1 cellular context compared by ENCODE assay signal in the genomic region with DNA sequence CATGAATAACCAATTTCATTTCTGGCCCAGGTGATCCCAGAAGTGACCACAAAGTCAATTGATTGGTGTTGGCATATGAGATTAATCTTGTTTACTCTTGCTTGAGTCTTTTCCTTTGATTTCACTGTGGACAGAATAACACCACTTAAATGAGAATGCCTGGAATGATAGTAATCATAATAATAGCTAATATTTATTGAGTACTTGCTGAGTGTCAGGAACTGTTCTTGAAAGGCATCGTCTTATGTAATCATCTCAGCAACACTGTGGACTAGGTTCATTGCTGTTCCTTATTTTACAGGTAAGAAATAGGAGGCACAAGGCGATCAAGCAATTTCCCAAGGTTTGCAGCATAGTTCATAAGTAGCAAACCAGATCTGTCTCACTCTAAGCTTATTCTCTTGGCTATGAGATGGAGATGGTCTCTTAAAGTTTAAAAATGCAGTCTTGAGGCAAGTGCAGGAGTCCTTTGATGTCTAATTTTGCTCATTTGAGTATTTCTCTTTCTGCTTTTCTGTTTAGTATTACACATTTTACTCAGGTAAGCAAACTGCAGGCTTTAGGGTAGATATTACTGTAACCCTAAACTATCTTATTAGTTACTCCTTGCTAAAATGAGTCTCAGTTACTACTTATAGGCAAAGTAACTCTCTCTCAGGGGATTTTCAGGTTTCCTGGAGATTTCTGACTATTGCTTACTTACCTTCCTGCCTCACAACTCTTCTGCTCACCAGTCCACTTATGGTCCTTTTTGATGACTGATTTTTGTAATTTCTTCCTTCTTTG.
TF ChIP-seq lines count a peak whose summit lies in the region.

No MANE protein-coding gene starts in this region.

TF ChIP-seq in HepG2, 621 proteins besides CTCF, POLR2A, EP300 and RAD21 (continued from another document and continues in another):
- TF ChIP-seq, protein P1, sequence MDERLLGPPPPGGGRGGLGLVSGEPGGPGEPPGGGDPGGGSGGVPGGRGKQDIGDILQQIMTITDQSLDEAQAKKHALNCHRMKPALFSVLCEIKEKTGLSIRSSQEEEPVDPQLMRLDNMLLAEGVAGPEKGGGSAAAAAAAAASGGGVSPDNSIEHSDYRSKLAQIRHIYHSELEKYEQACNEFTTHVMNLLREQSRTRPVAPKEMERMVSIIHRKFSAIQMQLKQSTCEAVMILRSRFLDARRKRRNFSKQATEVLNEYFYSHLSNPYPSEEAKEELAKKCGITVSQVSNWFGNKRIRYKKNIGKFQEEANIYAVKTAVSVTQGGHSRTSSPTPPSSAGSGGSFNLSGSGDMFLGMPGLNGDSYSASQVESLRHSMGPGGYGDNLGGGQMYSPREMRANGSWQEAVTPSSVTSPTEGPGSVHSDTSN (CRISPR knock-in tag; IDR thresholded peaks at IDR 0.05), result peak; percentile 14; the same call in 1 of the 2 replicates
- TF ChIP-seq REPIN1 (CRISPR knock-in tag; IDR thresholded peaks at IDR 0.05; ENCODE audit: borderline replicate concordance, low read depth) (peak; percentile 42; the same call in 1 of the 2 replicates), IRF2 (CRISPR knock-in tag; IDR thresholded peaks at IDR 0.05) (peak; percentile 91), SMAD1 (CRISPR knock-in tag; IDR thresholded peaks at IDR 0.05; ENCODE audit: borderline replicate concordance, low read depth) (no peak), RORA (CRISPR knock-in tag; IDR thresholded peaks at IDR 0.05) (no peak), KLF16 (CRISPR knock-in tag; IDR thresholded peaks at IDR 0.05) (peak in 1 of 2 experiments; percentile 69; a peak in 1 of 4 replicates), FOXA1 (IDR thresholded peaks at IDR 0.05) (peak; percentile 99), FOXA1 (CRISPR knock-in tag; IDR thresholded peaks at IDR 0.05) (peak; percentile 98), NFIB (CRISPR knock-in tag; IDR thresholded peaks at IDR 0.05; ENCODE audit: borderline replicate concordance) (no peak), XBP1 (CRISPR knock-in tag; IDR thresholded peaks at IDR 0.05) (no peak), FOXO1 (CRISPR knock-in tag; IDR thresholded peaks at IDR 0.05) (peak; percentile 85; the same call in 1 of the 2 replicates), WIZ (CRISPR knock-in tag; IDR thresholded peaks at IDR 0.05) (no peak), ZSCAN31 (CRISPR knock-in tag; IDR thresholded peaks at IDR 0.05; ENCODE audit: low read depth) (peak; percentile 74; the same call in 1 of the 2 replicates), ZC3H4 (CRISPR knock-in tag; IDR thresholded peaks at IDR 0.05; ENCODE audit: borderline replicate concordance) (no peak), PTBP1 (IDR thresholded peaks at IDR 0.05; ENCODE audit: low read depth, low read length, poor library complexity, severe bottlenecking) (no peak), ELF4 (CRISPR knock-in tag; IDR thresholded peaks at IDR 0.05; ENCODE audit: borderline replicate concordance) (0 out of 2 replicates have a peak, but pooled peaks have one; percentile 44), SOX5 (CRISPR knock-in tag; IDR thresholded peaks at IDR 0.05; ENCODE audit: borderline replicate concordance) (peak; percentile 93), MIER2 (CRISPR knock-in tag; IDR thresholded peaks at IDR 0.05) (no peak; the same call in 1 of the 2 replicates), MATR3 (CRISPR knock-in tag; IDR thresholded peaks at IDR 0.05) (no peak), ZNF430 (CRISPR knock-in tag; IDR thresholded peaks at IDR 0.05) (no peak), ZNF547 (CRISPR knock-in tag; IDR thresholded peaks at IDR 0.05) (no peak), ADNP (CRISPR knock-in tag; IDR thresholded peaks at IDR 0.05) (no peak), SIN3B (IDR thresholded peaks at IDR 0.05; ENCODE audit: low read length) (no peak), ZNF451 (CRISPR knock-in tag; IDR thresholded peaks at IDR 0.05) (no peak)
- TF ChIP-seq, protein P2, sequence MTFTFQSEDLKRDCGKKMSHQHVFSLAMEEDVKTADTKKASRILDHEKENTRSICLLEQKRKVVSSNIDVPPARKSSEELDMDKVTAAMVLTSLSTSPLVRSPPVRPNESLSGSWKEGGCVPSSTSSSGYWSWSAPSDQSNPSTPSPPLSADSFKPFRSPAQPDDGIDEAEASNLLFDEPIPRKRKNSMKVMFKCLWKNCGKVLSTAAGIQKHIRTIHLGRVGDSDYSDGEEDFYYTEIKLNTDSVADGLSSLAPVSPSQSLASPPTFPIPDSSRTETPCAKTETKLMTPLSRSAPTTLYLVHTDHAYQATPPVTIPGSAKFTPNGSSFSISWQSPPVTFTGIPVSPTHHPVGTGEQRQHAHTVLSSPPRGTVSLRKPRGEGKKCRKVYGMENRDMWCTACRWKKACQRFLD (CRISPR knock-in tag; IDR thresholded peaks at IDR 0.05; ENCODE audit: borderline replicate concordance), result no peak
- TF ChIP-seq, protein P3, sequence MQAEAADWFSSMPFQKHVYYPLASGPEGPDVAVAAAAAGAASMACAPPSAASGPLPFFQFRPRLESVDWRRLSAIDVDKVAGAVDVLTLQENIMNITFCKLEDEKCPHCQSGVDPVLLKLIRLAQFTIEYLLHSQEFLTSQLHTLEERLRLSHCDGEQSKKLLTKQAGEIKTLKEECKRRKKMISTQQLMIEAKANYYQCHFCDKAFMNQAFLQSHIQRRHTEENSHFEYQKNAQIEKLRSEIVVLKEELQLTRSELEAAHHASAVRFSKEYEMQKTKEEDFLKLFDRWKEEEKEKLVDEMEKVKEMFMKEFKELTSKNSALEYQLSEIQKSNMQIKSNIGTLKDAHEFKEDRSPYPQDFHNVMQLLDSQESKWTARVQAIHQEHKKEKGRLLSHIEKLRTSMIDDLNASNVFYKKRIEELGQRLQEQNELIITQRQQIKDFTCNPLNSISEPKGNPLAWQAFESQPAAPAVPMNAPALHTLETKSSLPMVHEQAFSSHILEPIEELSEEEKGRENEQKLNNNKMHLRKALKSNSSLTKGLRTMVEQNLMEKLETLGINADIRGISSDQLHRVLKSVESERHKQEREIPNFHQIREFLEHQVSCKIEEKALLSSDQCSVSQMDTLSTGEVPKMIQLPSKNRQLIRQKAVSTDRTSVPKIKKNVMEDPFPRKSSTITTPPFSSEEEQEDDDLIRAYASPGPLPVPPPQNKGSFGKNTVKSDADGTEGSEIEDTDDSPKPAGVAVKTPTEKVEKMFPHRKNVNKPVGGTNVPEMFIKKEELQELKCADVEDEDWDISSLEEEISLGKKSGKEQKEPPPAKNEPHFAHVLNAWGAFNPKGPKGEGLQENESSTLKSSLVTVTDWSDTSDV (CRISPR knock-in tag; IDR thresholded peaks at IDR 0.05), result no peak
- TF ChIP-seq, protein P4, sequence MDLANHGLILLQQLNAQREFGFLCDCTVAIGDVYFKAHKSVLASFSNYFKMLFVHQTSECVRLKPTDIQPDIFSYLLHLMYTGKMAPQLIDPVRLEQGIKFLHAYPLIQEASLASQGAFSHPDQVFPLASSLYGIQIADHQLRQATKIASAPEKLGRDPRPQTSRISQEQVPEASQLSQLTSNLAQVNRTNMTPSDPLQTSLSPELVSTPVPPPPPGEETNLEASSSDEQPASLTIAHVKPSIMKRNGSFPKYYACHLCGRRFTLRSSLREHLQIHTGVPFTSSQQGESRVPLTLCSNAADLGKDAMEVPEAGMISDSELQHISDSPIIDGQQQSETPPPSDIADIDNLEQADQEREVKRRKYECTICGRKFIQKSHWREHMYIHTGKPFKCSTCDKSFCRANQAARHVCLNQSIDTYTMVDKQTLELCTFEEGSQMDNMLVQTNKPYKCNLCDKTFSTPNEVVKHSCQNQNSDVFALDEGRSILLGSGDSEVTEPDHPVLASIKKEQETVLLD (CRISPR knock-in tag; IDR thresholded peaks at IDR 0.05; ENCODE audit: low read depth), result no peak
- TF ChIP-seq, protein P5, sequence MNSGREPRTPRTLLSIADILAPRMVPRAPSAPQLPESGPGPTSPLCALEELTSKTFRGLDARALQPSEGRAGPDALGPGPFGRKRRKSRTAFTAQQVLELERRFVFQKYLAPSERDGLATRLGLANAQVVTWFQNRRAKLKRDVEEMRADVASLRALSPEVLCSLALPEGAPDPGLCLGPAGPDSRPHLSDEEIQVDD (CRISPR knock-in tag; IDR thresholded peaks at IDR 0.05; ENCODE audit: borderline replicate concordance), result no peak
- TF ChIP-seq, protein P6, sequence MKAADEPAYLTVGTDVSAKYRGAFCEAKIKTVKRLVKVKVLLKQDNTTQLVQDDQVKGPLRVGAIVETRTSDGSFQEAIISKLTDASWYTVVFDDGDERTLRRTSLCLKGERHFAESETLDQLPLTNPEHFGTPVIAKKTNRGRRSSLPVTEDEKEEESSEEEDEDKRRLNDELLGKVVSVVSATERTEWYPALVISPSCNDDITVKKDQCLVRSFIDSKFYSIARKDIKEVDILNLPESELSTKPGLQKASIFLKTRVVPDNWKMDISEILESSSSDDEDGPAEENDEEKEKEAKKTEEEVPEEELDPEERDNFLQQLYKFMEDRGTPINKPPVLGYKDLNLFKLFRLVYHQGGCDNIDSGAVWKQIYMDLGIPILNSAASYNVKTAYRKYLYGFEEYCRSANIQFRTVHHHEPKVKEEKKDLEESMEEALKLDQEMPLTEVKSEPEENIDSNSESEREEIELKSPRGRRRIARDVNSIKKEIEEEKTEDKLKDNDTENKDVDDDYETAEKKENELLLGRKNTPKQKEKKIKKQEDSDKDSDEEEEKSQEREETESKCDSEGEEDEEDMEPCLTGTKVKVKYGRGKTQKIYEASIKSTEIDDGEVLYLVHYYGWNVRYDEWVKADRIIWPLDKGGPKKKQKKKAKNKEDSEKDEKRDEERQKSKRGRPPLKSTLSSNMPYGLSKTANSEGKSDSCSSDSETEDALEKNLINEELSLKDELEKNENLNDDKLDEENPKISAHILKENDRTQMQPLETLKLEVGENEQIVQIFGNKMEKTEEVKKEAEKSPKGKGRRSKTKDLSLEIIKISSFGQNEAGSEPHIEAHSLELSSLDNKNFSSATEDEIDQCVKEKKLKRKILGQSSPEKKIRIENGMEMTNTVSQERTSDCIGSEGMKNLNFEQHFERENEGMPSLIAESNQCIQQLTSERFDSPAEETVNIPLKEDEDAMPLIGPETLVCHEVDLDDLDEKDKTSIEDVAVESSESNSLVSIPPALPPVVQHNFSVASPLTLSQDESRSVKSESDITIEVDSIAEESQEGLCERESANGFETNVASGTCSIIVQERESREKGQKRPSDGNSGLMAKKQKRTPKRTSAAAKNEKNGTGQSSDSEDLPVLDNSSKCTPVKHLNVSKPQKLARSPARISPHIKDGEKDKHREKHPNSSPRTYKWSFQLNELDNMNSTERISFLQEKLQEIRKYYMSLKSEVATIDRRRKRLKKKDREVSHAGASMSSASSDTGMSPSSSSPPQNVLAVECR (CRISPR knock-in tag; IDR thresholded peaks at IDR 0.05; ENCODE audit: borderline replicate concordance), result peak; percentile 15; the same call in 1 of the 2 replicates
- TF ChIP-seq, protein P7, sequence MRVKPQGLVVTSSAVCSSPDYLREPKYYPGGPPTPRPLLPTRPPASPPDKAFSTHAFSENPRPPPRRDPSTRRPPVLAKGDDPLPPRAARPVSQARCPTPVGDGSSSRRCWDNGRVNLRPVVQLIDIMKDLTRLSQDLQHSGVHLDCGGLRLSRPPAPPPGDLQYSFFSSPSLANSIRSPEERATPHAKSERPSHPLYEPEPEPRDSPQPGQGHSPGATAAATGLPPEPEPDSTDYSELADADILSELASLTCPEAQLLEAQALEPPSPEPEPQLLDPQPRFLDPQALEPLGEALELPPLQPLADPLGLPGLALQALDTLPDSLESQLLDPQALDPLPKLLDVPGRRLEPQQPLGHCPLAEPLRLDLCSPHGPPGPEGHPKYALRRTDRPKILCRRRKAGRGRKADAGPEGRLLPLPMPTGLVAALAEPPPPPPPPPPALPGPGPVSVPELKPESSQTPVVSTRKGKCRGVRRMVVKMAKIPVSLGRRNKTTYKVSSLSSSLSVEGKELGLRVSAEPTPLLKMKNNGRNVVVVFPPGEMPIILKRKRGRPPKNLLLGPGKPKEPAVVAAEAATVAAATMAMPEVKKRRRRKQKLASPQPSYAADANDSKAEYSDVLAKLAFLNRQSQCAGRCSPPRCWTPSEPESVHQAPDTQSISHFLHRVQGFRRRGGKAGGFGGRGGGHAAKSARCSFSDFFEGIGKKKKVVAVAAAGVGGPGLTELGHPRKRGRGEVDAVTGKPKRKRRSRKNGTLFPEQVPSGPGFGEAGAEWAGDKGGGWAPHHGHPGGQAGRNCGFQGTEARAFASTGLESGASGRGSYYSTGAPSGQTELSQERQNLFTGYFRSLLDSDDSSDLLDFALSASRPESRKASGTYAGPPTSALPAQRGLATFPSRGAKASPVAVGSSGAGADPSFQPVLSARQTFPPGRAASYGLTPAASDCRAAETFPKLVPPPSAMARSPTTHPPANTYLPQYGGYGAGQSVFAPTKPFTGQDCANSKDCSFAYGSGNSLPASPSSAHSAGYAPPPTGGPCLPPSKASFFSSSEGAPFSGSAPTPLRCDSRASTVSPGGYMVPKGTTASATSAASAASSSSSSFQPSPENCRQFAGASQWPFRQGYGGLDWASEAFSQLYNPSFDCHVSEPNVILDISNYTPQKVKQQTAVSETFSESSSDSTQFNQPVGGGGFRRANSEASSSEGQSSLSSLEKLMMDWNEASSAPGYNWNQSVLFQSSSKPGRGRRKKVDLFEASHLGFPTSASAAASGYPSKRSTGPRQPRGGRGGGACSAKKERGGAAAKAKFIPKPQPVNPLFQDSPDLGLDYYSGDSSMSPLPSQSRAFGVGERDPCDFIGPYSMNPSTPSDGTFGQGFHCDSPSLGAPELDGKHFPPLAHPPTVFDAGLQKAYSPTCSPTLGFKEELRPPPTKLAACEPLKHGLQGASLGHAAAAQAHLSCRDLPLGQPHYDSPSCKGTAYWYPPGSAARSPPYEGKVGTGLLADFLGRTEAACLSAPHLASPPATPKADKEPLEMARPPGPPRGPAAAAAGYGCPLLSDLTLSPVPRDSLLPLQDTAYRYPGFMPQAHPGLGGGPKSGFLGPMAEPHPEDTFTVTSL (CRISPR knock-in tag; IDR thresholded peaks at IDR 0.05; ENCODE audit: borderline replicate concordance), result peak; percentile 84; the same call in 1 of the 2 replicates
- TF ChIP-seq, protein P8, sequence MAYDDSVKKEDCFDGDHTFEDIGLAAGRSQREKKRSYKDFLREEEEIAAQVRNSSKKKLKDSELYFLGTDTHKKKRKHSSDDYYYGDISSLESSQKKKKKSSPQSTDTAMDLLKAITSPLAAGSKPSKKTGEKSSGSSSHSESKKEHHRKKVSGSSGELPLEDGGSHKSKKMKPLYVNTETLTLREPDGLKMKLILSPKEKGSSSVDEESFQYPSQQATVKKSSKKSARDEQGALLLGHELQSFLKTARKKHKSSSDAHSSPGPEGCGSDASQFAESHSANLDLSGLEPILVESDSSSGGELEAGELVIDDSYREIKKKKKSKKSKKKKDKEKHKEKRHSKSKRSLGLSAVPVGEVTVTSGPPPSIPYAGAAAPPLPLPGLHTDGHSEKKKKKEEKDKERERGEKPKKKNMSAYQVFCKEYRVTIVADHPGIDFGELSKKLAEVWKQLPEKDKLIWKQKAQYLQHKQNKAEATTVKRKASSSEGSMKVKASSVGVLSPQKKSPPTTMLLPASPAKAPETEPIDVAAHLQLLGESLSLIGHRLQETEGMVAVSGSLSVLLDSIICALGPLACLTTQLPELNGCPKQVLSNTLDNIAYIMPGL (CRISPR knock-in tag; IDR thresholded peaks at IDR 0.05; ENCODE audit: borderline replicate concordance in 1 of 2, low read depth in 1 of 2), result peak in 1 of 2 experiments; percentile 21; a peak in 1 of 4 replicates
- TF ChIP-seq, protein P9, sequence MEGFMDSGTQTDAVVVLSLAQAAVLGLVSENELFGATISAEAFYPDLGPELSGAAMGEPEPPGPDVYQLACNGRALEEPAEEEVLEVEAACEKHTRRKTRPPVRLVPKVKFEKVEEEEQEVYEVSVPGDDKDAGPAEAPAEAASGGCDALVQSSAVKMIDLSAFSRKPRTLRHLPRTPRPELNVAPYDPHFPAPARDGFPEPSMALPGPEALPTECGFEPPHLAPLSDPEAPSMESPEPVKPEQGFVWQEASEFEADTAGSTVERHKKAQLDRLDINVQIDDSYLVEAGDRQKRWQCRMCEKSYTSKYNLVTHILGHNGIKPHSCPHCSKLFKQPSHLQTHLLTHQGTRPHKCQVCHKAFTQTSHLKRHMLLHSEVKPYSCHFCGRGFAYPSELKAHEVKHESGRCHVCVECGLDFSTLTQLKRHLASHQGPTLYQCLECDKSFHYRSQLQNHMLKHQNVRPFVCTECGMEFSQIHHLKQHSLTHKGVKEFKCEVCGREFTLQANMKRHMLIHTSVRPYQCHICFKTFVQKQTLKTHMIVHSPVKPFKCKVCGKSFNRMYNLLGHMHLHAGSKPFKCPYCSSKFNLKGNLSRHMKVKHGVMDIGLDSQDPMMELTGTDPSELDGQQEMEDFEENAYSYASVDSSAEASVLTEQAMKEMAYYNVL (CRISPR knock-in tag; IDR thresholded peaks at IDR 0.05; ENCODE audit: borderline replicate concordance), result no peak
